Comparison of ENCODE assay signal across 19 cellular contexts in genomic region chr7:40297741-40298311, GRCh38.
DNase-seq lines count a peak whose midpoint lies in the region; ATAC-seq, FAIRE-seq and TF ChIP-seq lines count a peak whose summit lies in the region.
"Had no signal": no experiment of that assay in that cellular context is flagged by ENCODE, and none has a peak within 500 bp of the region (broad histone marks: within the 10 kb centered on the region; RNA-seq: fewer than 3 reads in every experiment).

No MANE protein-coding gene starts in this region.

- FAIRE-seq in keratinocyte (lab: Jason Lieb, UNC): no peak

- H3K9me1 ChIP-seq in keratinocyte (ENCODE audit: control insufficient read depth, extremely low read depth, insufficient read depth, low read length): no peaks in the 10 kb centered on the region

- no peaks in the 10 kb centered on the region for H3K9me3 ChIP-seq in keratinocyte (ENCODE audit: control insufficient read depth, low read depth, low read length)
- H3K9me3 ChIP-seq: heart right ventricle, Peyer's patch, prostate gland, testis had no signal

- no peak for ATAC-seq in HG03095 (IDR thresholded peaks at IDR 0.05; ENCODE audit: unreplicated experiment)
- ATAC-seq: activated CD4-positive, CD25-positive, alpha-beta regulatory T cell treated with anti-CD3 and anti-CD28 coated beads, Interleukin-2, amount 50 U/mL, for 24 hours; heart right ventricle; left cardiac atrium; T-helper 17 cell had no signal

- H3K27ac ChIP-seq in ACC112 (ENCODE audit: low read depth, low read length): peak overlapping the region; percentile 91
- peak overlapping the region; percentile 19 for H3K27ac ChIP-seq in keratinocyte (ENCODE audit: control insufficient read depth, insufficient read depth, low read length)
- H3K27ac ChIP-seq: cardiac muscle cell, heart right ventricle, Peyer's patch, prostate gland, testis had no signal

- no peak overlapping the region for H3K9ac ChIP-seq in keratinocyte (ENCODE audit: control insufficient read depth, extremely low read depth, insufficient read depth, low read length)

- no peak overlapping the region for H3K4me2 ChIP-seq in keratinocyte (ENCODE audit: control insufficient read depth, extremely low read depth, insufficient read depth, low read depth, low read length)

- no peaks in the 10 kb centered on the region for H4K20me1 ChIP-seq in keratinocyte (ENCODE audit: control insufficient read depth, extremely low read depth, insufficient read depth, low read length)

- dilution Hi-C loops in keratinocyte (cut with MboI; ENCODE audit: extremely low pct_ligation_motif_present, low sequenced_read_pairs): no loop called here

- H2AFZ ChIP-seq in ACC112 (ENCODE audit: low read length, unreplicated experiment) (peak overlapping the region; percentile 84), keratinocyte (ENCODE audit: control insufficient read depth, low read length) (peak overlapping the region; percentile 8)

- TF ChIP-seq CTCF in cardiac fibroblast (IDR thresholded peaks at IDR 0.05; ENCODE audit: low read depth, low read length) (no peak), keratinocyte (optimal IDR thresholded peaks at IDR 0.05 in 1 of 3, IDR thresholded peaks at IDR 0.05 in 1 of 3, conservative IDR thresholded peaks at IDR 0.05 in 1 of 3; ENCODE audit: extremely low read depth in 1 of 3, insufficient read depth in 2 of 3, low read length in 3 of 3) (no peak)

- H3K36me3 ChIP-seq in ACC112 (ENCODE audit: insufficient read depth, low read length) (no peaks in the 10 kb centered on the region), keratinocyte (ENCODE audit: control insufficient read depth in 2 of 2, extremely low read depth in 1 of 2, insufficient read depth in 2 of 2, low read length in 2 of 2) (no peaks in the 10 kb centered on the region)
- H3K36me3 ChIP-seq: cardiac muscle cell, heart right ventricle, Peyer's patch, prostate gland had no signal

- H3K79me2 ChIP-seq in ACC112 (ENCODE audit: control insufficient read depth, insufficient read depth, low read length, unreplicated experiment) (no peaks in the 10 kb centered on the region), keratinocyte (ENCODE audit: control insufficient read depth, insufficient read depth, low read length) (no peaks in the 10 kb centered on the region)

- H3K4me1 ChIP-seq in ACC112 (ENCODE audit: control insufficient read depth, insufficient read depth, low read length, unreplicated experiment): peaks cover 47% of the 10 kb centered on the region
- peaks cover 20% of the 10 kb centered on the region for H3K4me1 ChIP-seq in keratinocyte (ENCODE audit: control insufficient read depth, extremely low read depth, insufficient read depth, low read length)
- H3K4me1 ChIP-seq: heart right ventricle, Peyer's patch, prostate gland, testis had no signal

- DNase-seq in Kasumi-1 (lab: John Stamatoyannopoulos, UW) (peak; percentile 31 to 40), cardiac fibroblast (ENCODE audit: low read depth in 2 of 2) (peak; percentile 70 to 87), keratinocyte (ENCODE audit: low read depth, low spot score) (no peak), NCI-H1436 (lab: John Stamatoyannopoulos, UW) (no peak), DMS79 (lab: John Stamatoyannopoulos, UW) (no peak)
- DNase-seq in stimulated activated CD4-positive, alpha-beta T cell treated with anti-CD3 and anti-CD28 coated beads, Interleukin-2, amount 100 ng/mL, for 24 hours: no peak
- DNase-seq: activated naive CD4-positive, alpha-beta T cell treated with anti-CD3 and anti-CD28 coated beads for 36 hours; endodermal cell; heart right ventricle; left cardiac atrium; NCI-H748 treated with DMSO at 0.1 percent for 48 hours; Peyer's patch; T-helper 17 cell; testis had no signal

- H3K27me3 ChIP-seq in ACC112 (ENCODE audit: insufficient read depth, low read length) (no peaks in the 10 kb centered on the region), keratinocyte (ENCODE audit: control insufficient read depth, extremely low read depth, insufficient read depth, low read length) (no peaks in the 10 kb centered on the region)
- H3K27me3 ChIP-seq: cardiac muscle cell, heart right ventricle, Peyer's patch, testis had no signal

- H3K4me3 ChIP-seq in ACC112 (ENCODE audit: low read depth, low read length) (peak overlapping the region; percentile 14; the same call in 1 of the 2 replicates), cardiac fibroblast (replicated peaks in 1 of 2; ENCODE audit: low read depth in 2 of 2, low read length in 2 of 2) (no peak overlapping the region), keratinocyte (ENCODE audit: control insufficient read depth in 2 of 3, extremely low read depth in 1 of 3, insufficient read depth in 2 of 3, low read depth in 1 of 3, low read length in 3 of 3) (no peak overlapping the region)
- H3K4me3 ChIP-seq: cardiac muscle cell, heart right ventricle, Peyer's patch, prostate gland, testis had no signal

Comparison
In these comparisons a context has a peak if more than half of its experiments do, and no peak if none do; other contexts are left out.
1. DNase-seq: peak in Kasumi-1 (2 of 2) and cardiac fibroblast (2 of 2); none in keratinocyte (single experiment), stimulated activated CD4-positive, alpha-beta T cell treated with anti-CD3 and anti-CD28 coated beads, Interleukin-2, amount 100 ng/mL, for 24 hours (0 of 2), NCI-H1436 (single experiment) and DMS79 (single experiment).